ENCODE assay signal across 18 cellular contexts in genomic region chr2:85431787-85432186, GRCh38. TPM values are rescaled to one million over a fixed set of nuclear protein-coding genes. Genes with fewer than 3 reads are reported as not detected.
DNase-seq lines count a peak whose midpoint lies in the region; ATAC-seq and TF ChIP-seq lines count a peak whose summit lies in the region.
"Had no signal": no experiment of that assay in that cellular context is flagged by ENCODE, and none has a peak within 500 bp of the region (broad histone marks: within the 10 kb centered on the region; RNA-seq: fewer than 3 reads in every experiment).

No MANE protein-coding gene starts in this region.

- no peaks in the 10 kb centered on the region for H3K79me2 ChIP-seq in hepatocyte
- no peaks in the 10 kb centered on the region for H3K79me2 ChIP-seq in osteoblast (ENCODE audit: insufficient read depth, low read length)

- H3K4me2 ChIP-seq in hepatocyte, result no peak overlapping the region
- H3K4me2 ChIP-seq in osteoblast (ENCODE audit: insufficient read depth, low read length), result no peak overlapping the region

- H3K27ac ChIP-seq in hepatocyte (peak overlapping the region; percentile 88), osteoblast (ENCODE audit: low read depth, low read length) (no peak overlapping the region)

- no peak overlapping the region for H2AFZ ChIP-seq in hepatocyte
- no peak overlapping the region for H2AFZ ChIP-seq in osteoblast (ENCODE audit: low read length)

- H3K4me3 ChIP-seq in hepatocyte (no peak overlapping the region), osteoblast (ENCODE audit: insufficient read depth, low read length) (no peak overlapping the region)
- H3K4me3 ChIP-seq: mucosa of descending colon, stomach had no signal

- 88% methylated on average over 9 of the region's 9 CpGs for WGBS in hepatocyte (ENCODE audit: low lambda C conversion rate, missing lambda C conversion rate)

- TF ChIP-seq CTCF in hepatocyte (IDR thresholded peaks at IDR 0.05; ENCODE audit: poor library complexity), result no peak
- no peak for TF ChIP-seq CTCF in osteoblast (IDR thresholded peaks at IDR 0.05; ENCODE audit: extremely low read depth, low read depth, low read length)

- H3K9me3 ChIP-seq in hepatocyte (ENCODE audit: low read depth), result no peaks in the 10 kb centered on the region
- no peaks in the 10 kb centered on the region for H3K9me3 ChIP-seq in osteoblast (ENCODE audit: low read depth, low read length)
- H3K9me3 ChIP-seq: mucosa of descending colon, stomach had no signal

- H3K36me3 ChIP-seq in hepatocyte (replicated peaks; ENCODE audit: insufficient read depth, low read depth) (no peaks in the 10 kb centered on the region), osteoblast (ENCODE audit: insufficient read depth, low read length) (no peaks in the 10 kb centered on the region)
- H3K36me3 ChIP-seq: stomach, WERI-Rb-1 had no signal

- DNase-seq in DMS 273 treated with DMSO at 0.1 percent for 48 hours (lab: John Stamatoyannopoulos, UW), result peak; percentile 40
- DNase-seq in NCI-H1694 (lab: John Stamatoyannopoulos, UW), result peak; percentile 56
- DNase-seq in hepatocyte (ENCODE audit: low spot score), result no peak
- DNase-seq in osteoblast (ENCODE audit: insufficient read length, low spot score, missing footprints), result peak; percentile 86
- no peak for DNase-seq in NCI-H1105 (lab: John Stamatoyannopoulos, UW)
- DNase-seq in glomerular visceral epithelial cell (ENCODE audit: extremely low spot score), result no peak
- DNase-seq: activated CD8-positive, alpha-beta T cell treated with anti-CD3 and anti-CD28 coated beads, Interleukin-2, amount 10 ng/mL, durations not matched to agents 7 days and 5 days; cortex of kidney; Kasumi-1; mucosa of descending colon; NCI-H1436 treated with DMSO at 0.1 percent for 48 hours; stimulated activated CD4-positive, alpha-beta T cell treated with anti-CD3 and anti-CD28 coated beads, Interleukin-12 subunit alpha, Interleukin-12 subunit beta, amount 100 ng/mL, for 4 hours; stomach; WERI-Rb-1 had no signal

- H3K9me2 ChIP-seq in hepatocyte (replicated peaks; ENCODE audit: insufficient read depth), result no peaks in the 10 kb centered on the region

- no peaks in the 10 kb centered on the region for H4K20me1 ChIP-seq in hepatocyte (ENCODE audit: insufficient read depth, poor library complexity, severe bottlenecking)
- H4K20me1 ChIP-seq in osteoblast (ENCODE audit: insufficient read depth, low read length), result no peaks in the 10 kb centered on the region

- H3K4me1 ChIP-seq in hepatocyte (ENCODE audit: insufficient read depth), result peaks cover 36% of the 10 kb centered on the region
- peaks cover 14% of the 10 kb centered on the region for H3K4me1 ChIP-seq in osteoblast (ENCODE audit: insufficient read depth, low read length)

- H3K27me3 ChIP-seq in hepatocyte, result no peaks in the 10 kb centered on the region
- no peaks in the 10 kb centered on the region for H3K27me3 ChIP-seq in osteoblast (ENCODE audit: insufficient read depth, low read length)
- H3K27me3 ChIP-seq: stomach had no signal

- ATAC-seq in HG02798 (IDR thresholded peaks at IDR 0.05; ENCODE audit: poor library complexity, unreplicated experiment) (no peak), GM18519 (IDR thresholded peaks at IDR 0.05; ENCODE audit: low FRiP score, unreplicated experiment) (no peak)
- ATAC-seq: activated CD8-positive, alpha-beta T cell treated with anti-CD3 and anti-CD28 coated beads, Interleukin-2, amount 10 ng/mL, durations not matched to agents 7 days and 5 days; mucosa of descending colon had no signal

RNA-seq across cellular contexts. Expression of gene SH2D6, which starts 13.3 kb away (rescaled TPM):
- 0.27 and 0.36 TPM in 2 replicates for total RNA-seq in hepatocyte
- 2.3 and 2.8 TPM in 2 replicates for polyA plus RNA-seq in hepatocyte
- total RNA-seq in osteoblast, result under 0.01 TPM in 1 of 2 replicates, not detected in the other
- total RNA-seq: epithelial cell of proximal tubule, kidney epithelial cell had no signal

RNA-seq across cellular contexts. Expression of gene CAPG, which starts 21.6 kb away (rescaled TPM):
- total RNA-seq in hepatocyte, result 108 and 123 TPM in 2 replicates
- polyA plus RNA-seq in hepatocyte, result 172 and 188 TPM in 2 replicates
- total RNA-seq in osteoblast, result 97.2 and 140 TPM in 2 replicates

Comparison
In these comparisons a context has a peak if more than half of its experiments do, and no peak if none do; other contexts are left out.
1. DNase-seq: peak in DMS 273 treated with DMSO at 0.1 percent for 48 hours (single experiment), NCI-H1694 (single experiment) and osteoblast (single experiment); none in hepatocyte (single experiment), NCI-H1105 (single experiment) and glomerular visceral epithelial cell (single experiment).